In the genomic region with DNA sequence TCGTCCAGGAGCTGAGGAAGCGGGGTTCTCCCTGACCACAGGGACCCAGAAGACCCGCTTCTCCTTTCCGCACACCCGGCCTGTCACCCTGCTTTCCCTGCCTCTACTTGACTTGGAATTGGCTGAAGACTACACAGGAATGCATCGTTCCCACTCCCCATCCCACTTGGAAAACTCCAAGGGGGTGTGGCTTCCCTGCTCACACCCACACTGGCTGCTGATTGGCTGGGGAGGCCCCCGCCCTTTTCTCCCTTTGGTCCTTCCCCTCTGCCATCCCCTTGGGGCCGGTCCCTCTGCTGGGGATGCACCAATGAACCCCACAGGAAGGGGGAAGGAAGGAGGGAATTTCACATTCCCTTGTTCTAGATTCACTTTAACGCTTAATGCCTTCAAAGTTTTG, we compare ENCODE assay signal across 1 cellular context.
TF ChIP-seq lines count a peak whose summit lies in the region.

No MANE protein-coding gene starts in this region.

TF ChIP-seq in SK-N-SH, 30 proteins besides CTCF, POLR2A, EP300 and RAD21 (continued from another document):
- TF ChIP-seq, protein P1, sequence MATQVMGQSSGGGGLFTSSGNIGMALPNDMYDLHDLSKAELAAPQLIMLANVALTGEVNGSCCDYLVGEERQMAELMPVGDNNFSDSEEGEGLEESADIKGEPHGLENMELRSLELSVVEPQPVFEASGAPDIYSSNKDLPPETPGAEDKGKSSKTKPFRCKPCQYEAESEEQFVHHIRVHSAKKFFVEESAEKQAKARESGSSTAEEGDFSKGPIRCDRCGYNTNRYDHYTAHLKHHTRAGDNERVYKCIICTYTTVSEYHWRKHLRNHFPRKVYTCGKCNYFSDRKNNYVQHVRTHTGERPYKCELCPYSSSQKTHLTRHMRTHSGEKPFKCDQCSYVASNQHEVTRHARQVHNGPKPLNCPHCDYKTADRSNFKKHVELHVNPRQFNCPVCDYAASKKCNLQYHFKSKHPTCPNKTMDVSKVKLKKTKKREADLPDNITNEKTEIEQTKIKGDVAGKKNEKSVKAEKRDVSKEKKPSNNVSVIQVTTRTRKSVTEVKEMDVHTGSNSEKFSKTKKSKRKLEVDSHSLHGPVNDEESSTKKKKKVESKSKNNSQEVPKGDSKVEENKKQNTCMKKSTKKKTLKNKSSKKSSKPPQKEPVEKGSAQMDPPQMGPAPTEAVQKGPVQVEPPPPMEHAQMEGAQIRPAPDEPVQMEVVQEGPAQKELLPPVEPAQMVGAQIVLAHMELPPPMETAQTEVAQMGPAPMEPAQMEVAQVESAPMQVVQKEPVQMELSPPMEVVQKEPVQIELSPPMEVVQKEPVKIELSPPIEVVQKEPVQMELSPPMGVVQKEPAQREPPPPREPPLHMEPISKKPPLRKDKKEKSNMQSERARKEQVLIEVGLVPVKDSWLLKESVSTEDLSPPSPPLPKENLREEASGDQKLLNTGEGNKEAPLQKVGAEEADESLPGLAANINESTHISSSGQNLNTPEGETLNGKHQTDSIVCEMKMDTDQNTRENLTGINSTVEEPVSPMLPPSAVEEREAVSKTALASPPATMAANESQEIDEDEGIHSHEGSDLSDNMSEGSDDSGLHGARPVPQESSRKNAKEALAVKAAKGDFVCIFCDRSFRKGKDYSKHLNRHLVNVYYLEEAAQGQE (IDR thresholded peaks at IDR 0.05; ENCODE audit: low read depth, low read length): no peak
- TF ChIP-seq, protein P2, sequence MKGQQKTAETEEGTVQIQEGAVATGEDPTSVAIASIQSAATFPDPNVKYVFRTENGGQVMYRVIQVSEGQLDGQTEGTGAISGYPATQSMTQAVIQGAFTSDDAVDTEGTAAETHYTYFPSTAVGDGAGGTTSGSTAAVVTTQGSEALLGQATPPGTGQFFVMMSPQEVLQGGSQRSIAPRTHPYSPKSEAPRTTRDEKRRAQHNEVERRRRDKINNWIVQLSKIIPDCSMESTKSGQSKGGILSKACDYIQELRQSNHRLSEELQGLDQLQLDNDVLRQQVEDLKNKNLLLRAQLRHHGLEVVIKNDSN (IDR thresholded peaks at IDR 0.05; ENCODE audit: borderline replicate concordance, low read depth): no peak
- TF ChIP-seq, protein P3, sequence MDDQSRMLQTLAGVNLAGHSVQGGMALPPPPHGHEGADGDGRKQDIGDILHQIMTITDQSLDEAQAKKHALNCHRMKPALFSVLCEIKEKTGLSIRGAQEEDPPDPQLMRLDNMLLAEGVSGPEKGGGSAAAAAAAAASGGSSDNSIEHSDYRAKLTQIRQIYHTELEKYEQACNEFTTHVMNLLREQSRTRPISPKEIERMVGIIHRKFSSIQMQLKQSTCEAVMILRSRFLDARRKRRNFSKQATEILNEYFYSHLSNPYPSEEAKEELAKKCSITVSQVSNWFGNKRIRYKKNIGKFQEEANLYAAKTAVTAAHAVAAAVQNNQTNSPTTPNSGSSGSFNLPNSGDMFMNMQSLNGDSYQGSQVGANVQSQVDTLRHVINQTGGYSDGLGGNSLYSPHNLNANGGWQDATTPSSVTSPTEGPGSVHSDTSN (IDR thresholded peaks at IDR 0.05): no peak
- TF ChIP-seq TCF12 (IDR thresholded peaks at IDR 0.05) (no peak), POLR2AphosphoS5 (IDR thresholded peaks at IDR 0.05; ENCODE audit: low read depth, low read length) (no peak)
- TF ChIP-seq, protein P4, sequence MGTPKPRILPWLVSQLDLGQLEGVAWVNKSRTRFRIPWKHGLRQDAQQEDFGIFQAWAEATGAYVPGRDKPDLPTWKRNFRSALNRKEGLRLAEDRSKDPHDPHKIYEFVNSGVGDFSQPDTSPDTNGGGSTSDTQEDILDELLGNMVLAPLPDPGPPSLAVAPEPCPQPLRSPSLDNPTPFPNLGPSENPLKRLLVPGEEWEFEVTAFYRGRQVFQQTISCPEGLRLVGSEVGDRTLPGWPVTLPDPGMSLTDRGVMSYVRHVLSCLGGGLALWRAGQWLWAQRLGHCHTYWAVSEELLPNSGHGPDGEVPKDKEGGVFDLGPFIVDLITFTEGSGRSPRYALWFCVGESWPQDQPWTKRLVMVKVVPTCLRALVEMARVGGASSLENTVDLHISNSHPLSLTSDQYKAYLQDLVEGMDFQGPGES (IDR thresholded peaks at IDR 0.05; ENCODE audit: low read depth, low read length): peak; percentile 24; the same call in 1 of the 2 replicates
